Comparison of ENCODE assay signal across 1 cellular context in the genomic region with DNA sequence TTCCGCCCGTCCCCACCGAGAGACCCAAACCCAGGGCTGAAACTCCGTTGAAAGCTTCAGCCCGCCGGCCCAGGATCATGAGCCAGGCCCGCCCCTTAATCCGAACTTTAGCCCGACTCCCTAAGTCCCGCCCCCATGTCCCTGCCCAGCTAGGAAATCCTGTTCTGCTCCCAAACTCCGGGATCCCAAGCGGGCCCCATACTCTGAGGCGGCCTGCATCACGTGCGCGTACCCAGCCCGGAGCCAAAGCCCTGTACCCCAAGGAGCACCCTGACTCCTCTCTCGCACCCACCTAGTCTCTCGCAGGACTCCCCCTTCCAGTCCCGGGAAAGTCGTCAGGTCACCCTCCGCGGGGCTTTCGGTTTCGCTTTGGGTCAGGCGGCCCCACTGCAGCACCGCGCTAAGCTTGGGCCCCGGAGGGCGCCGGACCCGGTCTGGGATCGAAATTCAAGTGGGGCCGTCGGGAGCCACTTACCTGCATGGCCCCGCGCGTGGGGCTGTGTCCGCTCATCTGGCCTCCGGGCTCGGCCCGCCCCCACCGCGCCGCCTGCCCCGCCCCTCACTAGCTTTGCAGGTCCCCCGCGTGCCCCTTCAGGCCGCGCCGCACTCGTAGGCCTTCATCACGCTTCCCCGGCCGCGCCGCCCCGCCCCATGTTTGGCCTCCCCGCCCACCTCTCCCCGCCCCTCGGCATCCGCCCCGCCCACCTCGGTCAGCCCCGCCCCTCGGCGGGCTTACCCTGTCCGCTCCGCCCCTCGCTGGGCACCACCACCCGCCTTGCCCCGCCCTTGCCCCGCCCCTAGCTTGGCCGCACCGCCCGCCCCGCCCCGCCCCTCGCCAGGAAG.
TF ChIP-seq lines count a peak whose summit lies in the region.

A gene (minus strand): TSS at position 629 of the 843 bp plus-strand sequence. CDS start 118 bp downstream, at position 511.

TF ChIP-seq in HepG2, 621 proteins besides CTCF, POLR2A, EP300 and RAD21 (continued from another document and continues in another):
- TF ChIP-seq ZNF746 (CRISPR knock-in tag; IDR thresholded peaks at IDR 0.05) = peak; percentile 61
- no peak for TF ChIP-seq ZNF850 (CRISPR knock-in tag; conservative IDR thresholded peaks at IDR 0.05)
- peak; percentile 95 for TF ChIP-seq PHF8 (CRISPR knock-in tag; IDR thresholded peaks at IDR 0.05)
- TF ChIP-seq ZNF556 (CRISPR knock-in tag; IDR thresholded peaks at IDR 0.05; ENCODE audit: borderline replicate concordance) = 0 out of 2 replicates have a peak, but pooled peaks have one; percentile 45
- TF ChIP-seq NFKB2 (CRISPR knock-in tag; IDR thresholded peaks at IDR 0.05; ENCODE audit: borderline replicate concordance) = peak; percentile 28; the same call in 1 of the 2 replicates
- TF ChIP-seq THAP11 (CRISPR knock-in tag; IDR thresholded peaks at IDR 0.05) = peak; percentile 54; the same call in 1 of the 2 replicates
- no peak for TF ChIP-seq ZNF382 (CRISPR knock-in tag; IDR thresholded peaks at IDR 0.05; ENCODE audit: borderline replicate concordance)
- 0 out of 2 replicates have a peak, but pooled peaks have one; percentile 80 for TF ChIP-seq ARID2 (CRISPR knock-in tag; IDR thresholded peaks at IDR 0.05; ENCODE audit: borderline replicate concordance)
- TF ChIP-seq, protein P1, sequence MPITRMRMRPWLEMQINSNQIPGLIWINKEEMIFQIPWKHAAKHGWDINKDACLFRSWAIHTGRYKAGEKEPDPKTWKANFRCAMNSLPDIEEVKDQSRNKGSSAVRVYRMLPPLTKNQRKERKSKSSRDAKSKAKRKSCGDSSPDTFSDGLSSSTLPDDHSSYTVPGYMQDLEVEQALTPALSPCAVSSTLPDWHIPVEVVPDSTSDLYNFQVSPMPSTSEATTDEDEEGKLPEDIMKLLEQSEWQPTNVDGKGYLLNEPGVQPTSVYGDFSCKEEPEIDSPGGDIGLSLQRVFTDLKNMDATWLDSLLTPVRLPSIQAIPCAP (CRISPR knock-in tag; IDR thresholded peaks at IDR 0.05; ENCODE audit: low read depth) = peak; percentile 99
- TF ChIP-seq SMAD3 (CRISPR knock-in tag; IDR thresholded peaks at IDR 0.05) = peak; percentile 38; the same call in 1 of the 2 replicates
- peak; percentile 80 for TF ChIP-seq ETV6 (CRISPR knock-in tag; conservative IDR thresholded peaks at IDR 0.05)
- TF ChIP-seq GTF2F1 (IDR thresholded peaks at IDR 0.05; ENCODE audit: low read length) = no peak
- peak; percentile 69 for TF ChIP-seq SRSF1 (optimal IDR thresholded peaks at IDR 0.05; ENCODE audit: low read depth, low read length)
- TF ChIP-seq, protein P2, sequence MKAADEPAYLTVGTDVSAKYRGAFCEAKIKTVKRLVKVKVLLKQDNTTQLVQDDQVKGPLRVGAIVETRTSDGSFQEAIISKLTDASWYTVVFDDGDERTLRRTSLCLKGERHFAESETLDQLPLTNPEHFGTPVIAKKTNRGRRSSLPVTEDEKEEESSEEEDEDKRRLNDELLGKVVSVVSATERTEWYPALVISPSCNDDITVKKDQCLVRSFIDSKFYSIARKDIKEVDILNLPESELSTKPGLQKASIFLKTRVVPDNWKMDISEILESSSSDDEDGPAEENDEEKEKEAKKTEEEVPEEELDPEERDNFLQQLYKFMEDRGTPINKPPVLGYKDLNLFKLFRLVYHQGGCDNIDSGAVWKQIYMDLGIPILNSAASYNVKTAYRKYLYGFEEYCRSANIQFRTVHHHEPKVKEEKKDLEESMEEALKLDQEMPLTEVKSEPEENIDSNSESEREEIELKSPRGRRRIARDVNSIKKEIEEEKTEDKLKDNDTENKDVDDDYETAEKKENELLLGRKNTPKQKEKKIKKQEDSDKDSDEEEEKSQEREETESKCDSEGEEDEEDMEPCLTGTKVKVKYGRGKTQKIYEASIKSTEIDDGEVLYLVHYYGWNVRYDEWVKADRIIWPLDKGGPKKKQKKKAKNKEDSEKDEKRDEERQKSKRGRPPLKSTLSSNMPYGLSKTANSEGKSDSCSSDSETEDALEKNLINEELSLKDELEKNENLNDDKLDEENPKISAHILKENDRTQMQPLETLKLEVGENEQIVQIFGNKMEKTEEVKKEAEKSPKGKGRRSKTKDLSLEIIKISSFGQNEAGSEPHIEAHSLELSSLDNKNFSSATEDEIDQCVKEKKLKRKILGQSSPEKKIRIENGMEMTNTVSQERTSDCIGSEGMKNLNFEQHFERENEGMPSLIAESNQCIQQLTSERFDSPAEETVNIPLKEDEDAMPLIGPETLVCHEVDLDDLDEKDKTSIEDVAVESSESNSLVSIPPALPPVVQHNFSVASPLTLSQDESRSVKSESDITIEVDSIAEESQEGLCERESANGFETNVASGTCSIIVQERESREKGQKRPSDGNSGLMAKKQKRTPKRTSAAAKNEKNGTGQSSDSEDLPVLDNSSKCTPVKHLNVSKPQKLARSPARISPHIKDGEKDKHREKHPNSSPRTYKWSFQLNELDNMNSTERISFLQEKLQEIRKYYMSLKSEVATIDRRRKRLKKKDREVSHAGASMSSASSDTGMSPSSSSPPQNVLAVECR (CRISPR knock-in tag; IDR thresholded peaks at IDR 0.05; ENCODE audit: borderline replicate concordance) = peak; percentile 90
- TF ChIP-seq BRD4 (CRISPR knock-in tag; IDR thresholded peaks at IDR 0.05) = 0 out of 2 replicates have a peak, but pooled peaks have one; percentile 27
- peak; percentile 84; the same call in 1 of the 2 replicates for TF ChIP-seq EEA1 (CRISPR knock-in tag; IDR thresholded peaks at IDR 0.05; ENCODE audit: borderline replicate concordance)
- TF ChIP-seq ZNF253 (CRISPR knock-in tag; IDR thresholded peaks at IDR 0.05; ENCODE audit: borderline replicate concordance) = peak; percentile 42; the same call in 1 of the 2 replicates
- peak; percentile 83 for TF ChIP-seq DMAP1 (CRISPR knock-in tag; IDR thresholded peaks at IDR 0.05)
- TF ChIP-seq ZNF484 (CRISPR knock-in tag; IDR thresholded peaks at IDR 0.05; ENCODE audit: borderline replicate concordance, low read depth) = peak; percentile 37; the same call in 1 of the 2 replicates
- TF ChIP-seq JDP2 (CRISPR knock-in tag; IDR thresholded peaks at IDR 0.05; ENCODE audit: borderline replicate concordance) = no peak
- TF ChIP-seq, protein P3, sequence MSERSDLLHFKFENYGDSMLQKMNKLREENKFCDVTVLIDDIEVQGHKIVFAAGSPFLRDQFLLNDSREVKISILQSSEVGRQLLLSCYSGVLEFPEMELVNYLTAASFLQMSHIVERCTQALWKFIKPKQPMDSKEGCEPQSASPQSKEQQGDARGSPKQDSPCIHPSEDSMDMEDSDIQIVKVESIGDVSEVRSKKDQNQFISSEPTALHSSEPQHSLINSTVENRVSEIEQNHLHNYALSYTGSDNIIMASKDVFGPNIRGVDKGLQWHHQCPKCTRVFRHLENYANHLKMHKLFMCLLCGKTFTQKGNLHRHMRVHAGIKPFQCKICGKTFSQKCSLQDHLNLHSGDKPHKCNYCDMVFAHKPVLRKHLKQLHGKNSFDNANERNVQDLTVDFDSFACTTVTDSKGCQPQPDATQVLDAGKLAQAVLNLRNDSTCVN (CRISPR knock-in tag; IDR thresholded peaks at IDR 0.05; ENCODE audit: borderline replicate concordance) = peak; percentile 56; the same call in 1 of the 2 replicates
- TF ChIP-seq ZNF670 (CRISPR knock-in tag; IDR thresholded peaks at IDR 0.05; ENCODE audit: borderline replicate concordance) = no peak
- TF ChIP-seq ZNF7 (CRISPR knock-in tag; IDR thresholded peaks at IDR 0.05) = 0 out of 2 replicates have a peak, but pooled peaks have one; percentile 20
- TF ChIP-seq, protein P4, sequence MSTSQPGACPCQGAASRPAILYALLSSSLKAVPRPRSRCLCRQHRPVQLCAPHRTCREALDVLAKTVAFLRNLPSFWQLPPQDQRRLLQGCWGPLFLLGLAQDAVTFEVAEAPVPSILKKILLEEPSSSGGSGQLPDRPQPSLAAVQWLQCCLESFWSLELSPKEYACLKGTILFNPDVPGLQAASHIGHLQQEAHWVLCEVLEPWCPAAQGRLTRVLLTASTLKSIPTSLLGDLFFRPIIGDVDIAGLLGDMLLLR (CRISPR knock-in tag; IDR thresholded peaks at IDR 0.05) = peak; percentile 55
- peak; percentile 52; the same call in 1 of the 2 replicates for TF ChIP-seq ZNF468 (CRISPR knock-in tag; IDR thresholded peaks at IDR 0.05)
- TF ChIP-seq HDAC2 (CRISPR knock-in tag; IDR thresholded peaks at IDR 0.05) = peak; percentile 53
- TF ChIP-seq KAT7 (CRISPR knock-in tag; IDR thresholded peaks at IDR 0.05; ENCODE audit: borderline replicate concordance) = peak; percentile 92
- peak; percentile 69; the same call in 1 of the 2 replicates for TF ChIP-seq ZSCAN25 (CRISPR knock-in tag; IDR thresholded peaks at IDR 0.05)
- no peak for TF ChIP-seq TMF1 (CRISPR knock-in tag; IDR thresholded peaks at IDR 0.05; ENCODE audit: low read depth)
- TF ChIP-seq, protein P5, sequence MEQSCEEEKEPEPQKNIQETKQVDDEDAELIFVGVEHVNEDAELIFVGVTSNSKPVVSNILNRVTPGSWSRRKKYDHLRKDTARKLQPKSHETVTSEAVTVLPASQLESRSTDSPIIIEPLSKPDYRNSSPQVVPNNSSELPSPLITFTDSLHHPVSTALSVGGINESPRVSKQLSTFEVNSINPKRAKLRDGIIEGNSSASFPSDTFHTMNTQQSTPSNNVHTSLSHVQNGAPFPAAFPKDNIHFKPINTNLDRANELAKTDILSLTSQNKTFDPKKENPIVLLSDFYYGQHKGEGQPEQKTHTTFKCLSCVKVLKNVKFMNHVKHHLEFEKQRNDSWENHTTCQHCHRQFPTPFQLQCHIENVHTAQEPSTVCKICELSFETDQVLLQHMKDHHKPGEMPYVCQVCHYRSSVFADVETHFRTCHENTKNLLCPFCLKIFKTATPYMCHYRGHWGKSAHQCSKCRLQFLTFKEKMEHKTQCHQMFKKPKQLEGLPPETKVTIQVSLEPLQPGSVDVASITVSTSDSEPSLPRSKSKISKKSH (CRISPR knock-in tag; IDR thresholded peaks at IDR 0.05; ENCODE audit: borderline replicate concordance) = peak; percentile 85; the same call in 1 of the 2 replicates
- TF ChIP-seq ZNF230 (CRISPR knock-in tag; IDR thresholded peaks at IDR 0.05) = peak; percentile 81
- no peak for TF ChIP-seq ZNF841 (CRISPR knock-in tag; IDR thresholded peaks at IDR 0.05; ENCODE audit: borderline replicate concordance)
- TF ChIP-seq, protein P6, sequence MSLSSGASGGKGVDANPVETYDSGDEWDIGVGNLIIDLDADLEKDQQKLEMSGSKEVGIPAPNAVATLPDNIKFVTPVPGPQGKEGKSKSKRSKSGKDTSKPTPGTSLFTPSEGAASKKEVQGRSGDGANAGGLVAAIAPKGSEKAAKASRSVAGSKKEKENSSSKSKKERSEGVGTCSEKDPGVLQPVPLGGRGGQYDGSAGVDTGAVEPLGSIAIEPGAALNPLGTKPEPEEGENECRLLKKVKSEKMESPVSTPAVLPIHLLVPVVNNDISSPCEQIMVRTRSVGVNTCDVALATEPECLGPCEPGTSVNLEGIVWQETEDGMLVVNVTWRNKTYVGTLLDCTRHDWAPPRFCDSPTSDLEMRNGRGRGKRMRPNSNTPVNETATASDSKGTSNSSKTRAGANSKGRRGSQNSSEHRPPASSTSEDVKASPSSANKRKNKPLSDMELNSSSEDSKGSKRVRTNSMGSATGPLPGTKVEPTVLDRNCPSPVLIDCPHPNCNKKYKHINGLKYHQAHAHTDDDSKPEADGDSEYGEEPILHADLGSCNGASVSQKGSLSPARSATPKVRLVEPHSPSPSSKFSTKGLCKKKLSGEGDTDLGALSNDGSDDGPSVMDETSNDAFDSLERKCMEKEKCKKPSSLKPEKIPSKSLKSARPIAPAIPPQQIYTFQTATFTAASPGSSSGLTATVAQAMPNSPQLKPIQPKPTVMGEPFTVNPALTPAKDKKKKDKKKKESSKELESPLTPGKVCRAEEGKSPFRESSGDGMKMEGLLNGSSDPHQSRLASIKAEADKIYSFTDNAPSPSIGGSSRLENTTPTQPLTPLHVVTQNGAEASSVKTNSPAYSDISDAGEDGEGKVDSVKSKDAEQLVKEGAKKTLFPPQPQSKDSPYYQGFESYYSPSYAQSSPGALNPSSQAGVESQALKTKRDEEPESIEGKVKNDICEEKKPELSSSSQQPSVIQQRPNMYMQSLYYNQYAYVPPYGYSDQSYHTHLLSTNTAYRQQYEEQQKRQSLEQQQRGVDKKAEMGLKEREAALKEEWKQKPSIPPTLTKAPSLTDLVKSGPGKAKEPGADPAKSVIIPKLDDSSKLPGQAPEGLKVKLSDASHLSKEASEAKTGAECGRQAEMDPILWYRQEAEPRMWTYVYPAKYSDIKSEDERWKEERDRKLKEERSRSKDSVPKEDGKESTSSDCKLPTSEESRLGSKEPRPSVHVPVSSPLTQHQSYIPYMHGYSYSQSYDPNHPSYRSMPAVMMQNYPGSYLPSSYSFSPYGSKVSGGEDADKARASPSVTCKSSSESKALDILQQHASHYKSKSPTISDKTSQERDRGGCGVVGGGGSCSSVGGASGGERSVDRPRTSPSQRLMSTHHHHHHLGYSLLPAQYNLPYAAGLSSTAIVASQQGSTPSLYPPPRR (CRISPR knock-in tag; IDR thresholded peaks at IDR 0.05; ENCODE audit: borderline replicate concordance) = peak; percentile 59
- TF ChIP-seq, protein P7, sequence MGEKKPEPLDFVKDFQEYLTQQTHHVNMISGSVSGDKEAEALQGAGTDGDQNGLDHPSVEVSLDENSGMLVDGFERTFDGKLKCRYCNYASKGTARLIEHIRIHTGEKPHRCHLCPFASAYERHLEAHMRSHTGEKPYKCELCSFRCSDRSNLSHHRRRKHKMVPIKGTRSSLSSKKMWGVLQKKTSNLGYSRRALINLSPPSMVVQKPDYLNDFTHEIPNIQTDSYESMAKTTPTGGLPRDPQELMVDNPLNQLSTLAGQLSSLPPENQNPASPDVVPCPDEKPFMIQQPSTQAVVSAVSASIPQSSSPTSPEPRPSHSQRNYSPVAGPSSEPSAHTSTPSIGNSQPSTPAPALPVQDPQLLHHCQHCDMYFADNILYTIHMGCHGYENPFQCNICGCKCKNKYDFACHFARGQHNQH (CRISPR knock-in tag; IDR thresholded peaks at IDR 0.05) = peak; percentile 75
- TF ChIP-seq, protein P8, sequence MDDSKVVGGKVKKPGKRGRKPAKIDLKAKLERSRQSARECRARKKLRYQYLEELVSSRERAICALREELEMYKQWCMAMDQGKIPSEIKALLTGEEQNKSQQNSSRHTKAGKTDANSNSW (CRISPR knock-in tag; IDR thresholded peaks at IDR 0.05; ENCODE audit: borderline replicate concordance) = 0 out of 2 replicates have a peak, but pooled peaks have one; percentile 62
- TF ChIP-seq ZIK1 (CRISPR knock-in tag; IDR thresholded peaks at IDR 0.05; ENCODE audit: borderline replicate concordance, low read depth) = peak; percentile 75; the same call in 1 of the 2 replicates
- TF ChIP-seq HDAC6 (IDR thresholded peaks at IDR 0.05; ENCODE audit: low read depth, low read length) = no peak
- TF ChIP-seq ZNF790 (CRISPR knock-in tag; IDR thresholded peaks at IDR 0.05; ENCODE audit: borderline replicate concordance) = 0 out of 2 replicates have a peak, but pooled peaks have one; percentile 61
- 0 out of 2 replicates have a peak, but pooled peaks have one; percentile 21 for TF ChIP-seq RFXANK (CRISPR knock-in tag; IDR thresholded peaks at IDR 0.05)
- TF ChIP-seq NR2F1 (CRISPR knock-in tag; IDR thresholded peaks at IDR 0.05) = peak in 1 of 2 experiments; percentile 6; a peak in 1 of 4 replicates
- TF ChIP-seq YEATS4 (CRISPR knock-in tag; IDR thresholded peaks at IDR 0.05; ENCODE audit: borderline replicate concordance) = peak; percentile 82; the same call in 1 of the 2 replicates
- peak; percentile 87; the same call in 1 of the 2 replicates for TF ChIP-seq NFATC3 (CRISPR knock-in tag; IDR thresholded peaks at IDR 0.05)
